12 cellular contexts compared by ENCODE assay signal in the genomic region with DNA sequence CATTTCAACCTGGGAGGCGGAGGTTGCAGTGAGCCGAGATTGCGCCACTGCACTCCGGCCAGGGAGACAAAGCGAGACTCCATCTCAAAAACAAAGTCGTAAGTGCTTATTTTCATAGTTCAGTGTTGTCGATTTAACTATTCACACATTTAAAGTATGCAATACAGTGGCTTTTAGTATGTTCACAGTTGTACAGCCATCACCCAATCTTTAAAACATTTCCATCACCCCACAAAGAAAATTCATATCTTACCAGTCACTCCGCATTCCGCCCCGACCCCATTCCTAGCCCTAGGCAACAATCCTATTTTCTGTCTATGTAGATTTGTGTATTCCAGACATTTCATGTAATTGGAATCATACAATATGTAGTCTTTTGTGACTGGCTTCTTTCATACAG. TPM values are rescaled to one million over a fixed set of nuclear protein-coding genes. Genes with fewer than 3 reads are reported as not detected.
DNase-seq lines count a peak whose midpoint lies in the region; ATAC-seq, FAIRE-seq and TF ChIP-seq lines count a peak whose summit lies in the region.
"Had no signal": no experiment of that assay in that cellular context is flagged by ENCODE, and none has a peak within 500 bp of the region (broad histone marks: within the 10 kb centered on the region; RNA-seq: fewer than 3 reads in every experiment).

No MANE protein-coding gene starts in this region.

- H3K4me2 ChIP-seq in Loucy (ENCODE audit: low read depth, low read length, poor library complexity, severe bottlenecking) (peak overlapping the region; percentile 52), astrocyte (ENCODE audit: low read length) (no peak overlapping the region), smooth muscle cell (no peak overlapping the region)

- H3K9me3 ChIP-seq in Loucy (ENCODE audit: insufficient read depth, low read depth, low read length) (no peaks in the 10 kb centered on the region), astrocyte (ENCODE audit: insufficient read depth, low read depth, low read length) (no peaks in the 10 kb centered on the region), smooth muscle cell (replicated peaks; ENCODE audit: low read depth) (no peaks in the 10 kb centered on the region)

- H3K4me1 ChIP-seq in Loucy (ENCODE audit: insufficient read depth, low read length, poor library complexity, severe bottlenecking) (peaks cover 31% of the 10 kb centered on the region), astrocyte (ENCODE audit: insufficient read depth, low read length) (no peaks in the 10 kb centered on the region), smooth muscle cell (ENCODE audit: low read depth) (peaks cover 9% of the 10 kb centered on the region)

- 80% methylated on average over 10 of the region's 10 CpGs for WGBS in smooth muscle cell (ENCODE audit: low lambda C conversion rate)

- H4K20me1 ChIP-seq in Loucy (ENCODE audit: insufficient read depth, low read length, poor library complexity, severe bottlenecking) (peaks cover 93% of the 10 kb centered on the region), astrocyte (ENCODE audit: insufficient read depth, low read length) (peaks cover 88% of the 10 kb centered on the region), smooth muscle cell (ENCODE audit: low read depth) (peaks cover 100% of the 10 kb centered on the region)

- H3K79me2 ChIP-seq in Loucy (ENCODE audit: insufficient read depth, low read length) (peaks cover 99% of the 10 kb centered on the region), astrocyte (ENCODE audit: insufficient read depth, low read length) (peaks cover 99% of the 10 kb centered on the region), smooth muscle cell (ENCODE audit: low read depth) (peaks cover 100% of the 10 kb centered on the region)

- H3K27ac Mint-ChIP-seq in astrocyte (ENCODE audit: unreplicated experiment), result peak overlapping the region; percentile 5

- H3K27me3 ChIP-seq in Loucy (ENCODE audit: insufficient read depth, low read length, poor library complexity, severe bottlenecking) (no peaks in the 10 kb centered on the region), astrocyte (ENCODE audit: insufficient read depth, low read length) (no peaks in the 10 kb centered on the region), smooth muscle cell (ENCODE audit: low read depth) (no peaks in the 10 kb centered on the region)

- no peak for ATAC-seq in activated T-cell treated with anti-CD3 and anti-CD28 coated beads, Interleukin-2, amount 50 U/mL, for 4 hours
- ATAC-seq in HG03108 (IDR thresholded peaks at IDR 0.05; ENCODE audit: unreplicated experiment), result no peak
- ATAC-seq: left lobe of liver had no signal

- no peaks in the 10 kb centered on the region for H3K27me3 Mint-ChIP-seq in activated T-cell treated with anti-CD3 and anti-CD28 coated beads, Interleukin-2, amount 50 U/mL, for 4 hours (ENCODE audit: low read depth)
- H3K27me3 Mint-ChIP-seq in astrocyte (ENCODE audit: low read depth, unreplicated experiment), result no peaks in the 10 kb centered on the region
- H3K27me3 Mint-ChIP-seq: central memory CD8-positive, alpha-beta T cell had no signal

- FAIRE-seq in astrocyte (lab: Jason Lieb, UNC), result no peak
- FAIRE-seq: frontal cortex had no signal

- H3K4me1 Mint-ChIP-seq in activated T-cell treated with anti-CD3 and anti-CD28 coated beads, Interleukin-2, amount 50 U/mL, for 4 hours (ENCODE audit: low read depth), result peaks cover 59% of the 10 kb centered on the region
- H3K4me1 Mint-ChIP-seq in astrocyte (ENCODE audit: low read depth, unreplicated experiment), result peaks cover 29% of the 10 kb centered on the region

- no peak overlapping the region for H3K4me3 ChIP-seq in Loucy (ENCODE audit: low read length, poor library complexity, severe bottlenecking)
- H3K4me3 ChIP-seq in astrocyte (ENCODE audit: insufficient read depth, low read depth, low read length), result no peak overlapping the region
- H3K4me3 ChIP-seq in smooth muscle cell, result no peak overlapping the region

- TF ChIP-seq CTCF in Loucy (conservative IDR thresholded peaks at IDR 0.05; ENCODE audit: low read length) (no peak), astrocyte (IDR thresholded peaks at IDR 0.05; ENCODE audit: insufficient read depth, low read depth, low read length) (no peak), smooth muscle cell (IDR thresholded peaks at IDR 0.05; ENCODE audit: borderline replicate concordance, insufficient read depth, poor library complexity, severe bottlenecking) (no peak)

- H2AFZ ChIP-seq in Loucy (ENCODE audit: low read length), result no peak overlapping the region
- no peak overlapping the region for H2AFZ ChIP-seq in astrocyte (ENCODE audit: low read depth, low read length)
- no peak overlapping the region for H2AFZ ChIP-seq in smooth muscle cell (ENCODE audit: low read depth)

- H3K27ac ChIP-seq in astrocyte (ENCODE audit: low read depth, low read length), result peak overlapping the region; percentile 12
- peak overlapping the region; percentile 62 for H3K27ac ChIP-seq in smooth muscle cell (ENCODE audit: low read depth)

- no peaks in the 10 kb centered on the region for H3K36me3 ChIP-seq in Loucy (ENCODE audit: insufficient read depth, low read length)
- H3K36me3 ChIP-seq in astrocyte (ENCODE audit: insufficient read depth, low read length), result peaks cover 4% of the 10 kb centered on the region
- H3K36me3 ChIP-seq in smooth muscle cell (ENCODE audit: low read depth), result no peaks in the 10 kb centered on the region

- H3F3A ChIP-seq in Loucy (ENCODE audit: low read depth), result peaks cover 4% of the 10 kb centered on the region; the same call in 1 of the 2 replicates
- H3F3A ChIP-seq in smooth muscle cell (ENCODE audit: low read depth), result no peaks in the 10 kb centered on the region

- no peaks in the 10 kb centered on the region for H3K9me3 Mint-ChIP-seq in activated T-cell treated with anti-CD3 and anti-CD28 coated beads, Interleukin-2, amount 50 U/mL, for 4 hours
- H3K9me3 Mint-ChIP-seq in astrocyte (ENCODE audit: unreplicated experiment), result no peaks in the 10 kb centered on the region
- H3K9me3 Mint-ChIP-seq: central memory CD8-positive, alpha-beta T cell had no signal

- no peak overlapping the region for H3K9ac ChIP-seq in Loucy (ENCODE audit: low read depth, low read length, poor library complexity, severe bottlenecking)
- H3K9ac ChIP-seq in astrocyte (ENCODE audit: low read length), result no peak overlapping the region
- H3K9ac ChIP-seq in smooth muscle cell (ENCODE audit: low read depth), result no peak overlapping the region

- no peak for DNase-seq in activated T-cell treated with anti-CD3 and anti-CD28 coated beads, Interleukin-2, amount 50 U/mL, for 4 hours
- no peak for DNase-seq in activated T-cell treated with anti-CD3 and anti-CD28 coated beads, Interleukin-2, amount 50 U/mL, for 48 hours
- DNase-seq in astrocyte (ENCODE audit: low read depth) (peak; percentile 23), smooth muscle cell (lab: John Stamatoyannopoulos, UW; ENCODE audit: unreplicated experiment) (no peak), SK-N-DZ (ENCODE audit: low spot score) (no peak)
- no peak for DNase-seq in stimulated activated CD8-positive, alpha-beta memory T cell treated with anti-CD3 and anti-CD28 coated beads, Interleukin-4, amount 100 ng/mL, for 48 hours
- DNase-seq: activated CD4-positive, alpha-beta T cell treated with anti-CD3 and anti-CD28 coated beads, Interleukin-2, amount 50 U/mL, for 4 hours had no signal

- no peaks in the 10 kb centered on the region for H3K9me2 ChIP-seq in Loucy (replicated peaks; ENCODE audit: low read depth, low read length)

- peaks cover 19% of the 10 kb centered on the region for H3K36me3 Mint-ChIP-seq in activated T-cell treated with anti-CD3 and anti-CD28 coated beads, Interleukin-2, amount 50 U/mL, for 4 hours (ENCODE audit: insufficient read depth)
- H3K36me3 Mint-ChIP-seq in astrocyte (ENCODE audit: low read depth, unreplicated experiment), result peaks cover 8% of the 10 kb centered on the region

- peak overlapping the region; percentile 11 for H3K4me3 Mint-ChIP-seq in activated T-cell treated with anti-CD3 and anti-CD28 coated beads, Interleukin-2, amount 50 U/mL, for 4 hours
- H3K4me3 Mint-ChIP-seq in astrocyte (ENCODE audit: unreplicated experiment), result no peak overlapping the region
- H3K4me3 Mint-ChIP-seq: central memory CD8-positive, alpha-beta T cell had no signal

RNA-seq across cellular contexts. Expression of a gene that starts 11.9 kb away (rescaled TPM):
- 100 to 1,000 TPM; 170 to 189 (median 175) TPM for total RNA-seq in activated T-cell treated with anti-CD3 and anti-CD28 coated beads, Interleukin-2, amount 50 U/mL, for 4 hours
- total RNA-seq in astrocyte, result 142 and 158 TPM in 2 replicates
- 118 and 156 TPM in 2 replicates for total RNA-seq in smooth muscle cell
- polyA plus RNA-seq in smooth muscle cell, result 4.7 and 6.3 TPM in 2 replicates
- 125 and 135 TPM in 2 replicates for polyA plus RNA-seq in SK-N-DZ (2014; cell fraction: cytosol; rRNA removed)
- 109 and 150 TPM in 2 replicates for polyA plus RNA-seq in SK-N-DZ (2014; cell fraction: nucleus; rRNA removed)
